Comparison of ENCODE assay signal across 15 cellular contexts in the genomic region with DNA sequence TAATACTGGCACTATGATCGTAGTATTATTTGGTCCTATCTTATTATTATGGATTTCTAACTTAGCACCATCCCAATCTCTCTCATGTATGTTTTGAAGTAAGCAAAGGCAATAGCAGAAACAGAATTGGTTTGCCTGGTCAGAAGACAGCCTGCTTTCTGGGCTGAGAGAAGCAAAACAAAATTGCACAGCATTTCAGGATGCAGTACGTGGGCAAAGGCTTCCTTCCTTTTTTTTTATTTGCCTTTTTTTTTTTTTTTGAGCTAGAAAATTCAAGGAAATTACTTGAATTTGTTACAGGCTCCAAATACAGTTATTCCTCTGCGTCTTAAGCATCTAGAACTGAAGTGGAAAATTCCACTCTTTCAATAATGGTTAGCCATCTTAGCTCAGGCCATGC. TPM values are rescaled to one million over a fixed set of nuclear protein-coding genes. Genes with fewer than 3 reads are reported as not detected.
DNase-seq lines count a peak whose midpoint lies in the region; ATAC-seq lines count a peak whose summit lies in the region.
"Had no signal": no experiment of that assay in that cellular context is flagged by ENCODE, and none has a peak within 500 bp of the region (broad histone marks: within the 10 kb centered on the region; RNA-seq: fewer than 3 reads in every experiment).

No MANE protein-coding gene starts in this region.

- no peak overlapping the region for H3K9ac ChIP-seq in BLaER1

- no peak overlapping the region for H3K4me3 ChIP-seq in BLaER1

- H3K27ac Mint-ChIP-seq in immature natural killer cell = no peak overlapping the region
- H3K27ac Mint-ChIP-seq: H9 had no signal

- H3K36me3 ChIP-seq in BLaER1 = no peaks in the 10 kb centered on the region
- H3K36me3 ChIP-seq: BE2C had no signal

- H3K9me3 Mint-ChIP-seq in immature natural killer cell = no peaks in the 10 kb centered on the region
- H3K9me3 Mint-ChIP-seq: H9 had no signal

- no peaks in the 10 kb centered on the region for H3K9me3 ChIP-seq in BLaER1
- H3K9me3 ChIP-seq: BE2C had no signal

- no peaks in the 10 kb centered on the region for H3K36me3 Mint-ChIP-seq in immature natural killer cell

- DNase-seq in CD1c-positive myeloid dendritic cell (ENCODE audit: extremely low spot score) (peak; percentile 75), NOMO-1 treated with DMSO at 0.1 percent for 48 hours (lab: John Stamatoyannopoulos, UW; ENCODE audit: unreplicated experiment) (peak; percentile 47), left lobe of liver (ENCODE audit: low spot score) (no peak), immature natural killer cell (no peak)
- DNase-seq: BE2C, H9, NCI-H1092, NCI-H1694 treated with DMSO at 0.1 percent for 48 hours, NCI-H446 treated with DMSO at 0.1 percent for 48 hours, NCI-H774, SHP77 treated with DMSO at 0.1 percent for 48 hours had no signal

- peaks cover 13% of the 10 kb centered on the region; the same call in 1 of the 2 replicates for H3K4me1 ChIP-seq in BLaER1
- H3K4me1 ChIP-seq: BE2C had no signal

- no peaks in the 10 kb centered on the region for H4K20me1 ChIP-seq in BLaER1

- ATAC-seq in left lobe of liver (peak; percentile 23), GM18520 (IDR thresholded peaks at IDR 0.05; ENCODE audit: unreplicated experiment) (no peak), HG03039 (IDR thresholded peaks at IDR 0.05; ENCODE audit: unreplicated experiment) (no peak)

- H3K27me3 Mint-ChIP-seq in immature natural killer cell (ENCODE audit: low read depth in 3 of 3) = peaks cover 3 to 8% (median 5%) of the 10 kb centered on the region in 3 donors

- peak overlapping the region; percentile 33 for H3K4me2 ChIP-seq in BLaER1

- H3K4me1 Mint-ChIP-seq in immature natural killer cell = no peaks in the 10 kb centered on the region

- no peaks in the 10 kb centered on the region for H3K27me3 ChIP-seq in BLaER1
- H3K27me3 ChIP-seq: BE2C had no signal

- no peak overlapping the region for H3K27ac ChIP-seq in BLaER1

- no peak overlapping the region for H3K4me3 Mint-ChIP-seq in immature natural killer cell
- H3K4me3 Mint-ChIP-seq: H9 had no signal

RNA-seq across cellular contexts. Expression of gene CDA, which starts 8.8 kb away (rescaled TPM):
- 29.7 TPM for total RNA-seq in left lobe of liver
- polyA plus RNA-seq in immature natural killer cell = under 1 TPM in 1 of 3 donors, not detected in 2; 0.30 TPM
- total RNA-seq: LHCN-M2 had no signal

RNA-seq across cellular contexts. Expression of gene PINK1, which starts 35.6 kb away (rescaled TPM):
- total RNA-seq in left lobe of liver = 90.5 TPM
- 10 to 100 TPM; 25.5 to 40.5 (median 34.4) TPM for polyA plus RNA-seq in immature natural killer cell

RNA-seq across cellular contexts. Expression of gene FAM43B, which starts 45.3 kb away (rescaled TPM):
- 0.35 TPM for total RNA-seq in left lobe of liver
- not detected for polyA plus RNA-seq in immature natural killer cell

Comparison
In these comparisons a context has a peak if more than half of its experiments do, and no peak if none do; other contexts are left out.
1. DNase-seq: peak in CD1c-positive myeloid dendritic cell (single experiment) and NOMO-1 treated with DMSO at 0.1 percent for 48 hours (single experiment); none in left lobe of liver (single experiment) and immature natural killer cell (0 of 3).